21 cellular contexts compared by ENCODE assay signal in genomic region chr11:47667555-47667954, GRCh38. TPM values are rescaled to one million over a fixed set of nuclear protein-coding genes. Genes with fewer than 3 reads are reported as not detected.
"Had no signal": no experiment of that assay in that cellular context is flagged by ENCODE, and none has a peak within 500 bp of the region (broad histone marks: within the 10 kb centered on the region; RNA-seq: fewer than 3 reads in every experiment).

No MANE protein-coding gene starts in this region.

- DNase-seq: activated CD4-positive, alpha-beta T cell treated with anti-CD3 and anti-CD28 coated beads, Interleukin-2, amount 10 ng/mL, durations not matched to agents 7 days and 5 days; activated CD8-positive, alpha-beta T cell treated with anti-CD3 and anti-CD28 coated beads, Interleukin-2, amount 10 ng/mL, durations not matched to agents 7 days and 5 days; activated naive CD4-positive, alpha-beta T cell treated with Interleukin-2 at 50 U/mL for 16 hours; activated naive CD8-positive, alpha-beta T cell treated with anti-CD3 and anti-CD28 coated beads, Interleukin-2, amount 50 U/mL, for 24 hours; activated T-cell treated with anti-CD3 and anti-CD28 coated beads, Interleukin-2, amount 50 U/mL, for 24 hours; amniotic stem cell; body of pancreas; MM.1S; NCI-H1105; NCI-H1436; NCI-H2029 treated with DMSO at 0.1 percent for 48 hours; NCI-H524; PC-3; SHP77; SW 1271 had no signal

- H3K4me1 Mint-ChIP-seq: central memory CD8-positive, alpha-beta T cell had no signal

- H3K27ac Mint-ChIP-seq: activated CD4-positive, alpha-beta T cell treated with anti-CD3 and anti-CD28 coated beads, Interleukin-2, amount 10 ng/mL, durations not matched to agents 7 days and 5 days; activated CD8-positive, alpha-beta T cell treated with anti-CD3 and anti-CD28 coated beads, Interleukin-2, amount 10 ng/mL, durations not matched to agents 7 days and 5 days; activated naive CD4-positive, alpha-beta T cell treated with anti-CD3 and anti-CD28 coated beads, Interleukin-2, amount 50 U/mL, for 72 hours; activated naive CD8-positive, alpha-beta T cell treated with anti-CD3 and anti-CD28 coated beads, Interleukin-2, amount 50 U/mL, for 24 hours; activated T-cell treated with anti-CD3 and anti-CD28 coated beads, Interleukin-2, amount 50 U/mL, for 24 hours; activated T-helper 1 cell treated with anti-CD3 and anti-CD28 coated beads, Interleukin-12 subunit alpha, Interleukin-12 subunit beta, Interleukin-2, Interleukin-4 antibody, amounts not matched to agents 30 ng/mL and 10 ng/mL and 1 ng/mL, durations not matched to agents 14 hours and 24 hours and 36 hours had no signal

- H3K36me3 Mint-ChIP-seq: activated naive CD4-positive, alpha-beta T cell treated with anti-CD3 and anti-CD28 coated beads, Interleukin-2, amount 50 U/mL, for 72 hours had no signal

- ATAC-seq: activated CD4-positive, CD25-positive, alpha-beta regulatory T cell treated with anti-CD3 and anti-CD28 coated beads, Interleukin-2, amount 50 U/mL, for 24 hours; activated CD8-positive, alpha-beta T cell treated with anti-CD3 and anti-CD28 coated beads, Interleukin-2, amount 10 ng/mL, durations not matched to agents 7 days and 5 days; activated naive CD4-positive, alpha-beta T cell treated with anti-CD3 and anti-CD28 coated beads, Interleukin-2, amount 50 U/mL, for 72 hours; activated naive CD8-positive, alpha-beta T cell treated with anti-CD3 and anti-CD28 coated beads, Interleukin-2, amount 50 U/mL, for 24 hours; body of pancreas; PC-3; SK-N-SH treated with all-trans-retinoic acid at 6 μM for 48 hours had no signal

- H3K4me3 Mint-ChIP-seq: activated CD4-positive, alpha-beta T cell treated with anti-CD3 and anti-CD28 coated beads, Interleukin-2, amount 10 ng/mL, durations not matched to agents 7 days and 5 days; activated CD8-positive, alpha-beta T cell treated with anti-CD3 and anti-CD28 coated beads, Interleukin-2, amount 10 ng/mL, durations not matched to agents 7 days and 5 days; activated naive CD8-positive, alpha-beta T cell treated with anti-CD3 and anti-CD28 coated beads, Interleukin-2, amount 50 U/mL, for 24 hours; activated T-cell treated with anti-CD3 and anti-CD28 coated beads, Interleukin-2, amount 50 U/mL, for 24 hours; activated T-helper 1 cell treated with anti-CD3 and anti-CD28 coated beads, Interleukin-12 subunit alpha, Interleukin-12 subunit beta, Interleukin-2, Interleukin-4 antibody, amounts not matched to agents 30 ng/mL and 10 ng/mL and 1 ng/mL, durations not matched to agents 14 hours and 24 hours and 36 hours; central memory CD8-positive, alpha-beta T cell had no signal

- H3K27me3 Mint-ChIP-seq: activated CD4-positive, alpha-beta T cell treated with anti-CD3 and anti-CD28 coated beads, Interleukin-2, amount 10 ng/mL, durations not matched to agents 7 days and 5 days; activated naive CD8-positive, alpha-beta T cell treated with anti-CD3 and anti-CD28 coated beads, Interleukin-2, amount 50 U/mL, for 24 hours; activated T-cell treated with anti-CD3 and anti-CD28 coated beads, Interleukin-2, amount 50 U/mL, for 24 hours; central memory CD8-positive, alpha-beta T cell had no signal

- H3K9me3 Mint-ChIP-seq: activated CD4-positive, alpha-beta T cell treated with anti-CD3 and anti-CD28 coated beads, Interleukin-2, amount 10 ng/mL, durations not matched to agents 7 days and 5 days; activated naive CD4-positive, alpha-beta T cell treated with anti-CD3 and anti-CD28 coated beads, Interleukin-2, amount 50 U/mL, for 72 hours; activated naive CD8-positive, alpha-beta T cell treated with anti-CD3 and anti-CD28 coated beads, Interleukin-2, amount 50 U/mL, for 24 hours; activated T-cell treated with anti-CD3 and anti-CD28 coated beads, Interleukin-2, amount 50 U/mL, for 24 hours; activated T-helper 1 cell treated with anti-CD3 and anti-CD28 coated beads, Interleukin-12 subunit alpha, Interleukin-12 subunit beta, Interleukin-2, Interleukin-4 antibody, amounts not matched to agents 30 ng/mL and 10 ng/mL and 1 ng/mL, durations not matched to agents 14 hours and 24 hours and 36 hours; central memory CD8-positive, alpha-beta T cell had no signal

RNA-seq across cellular contexts. Expression of gene AGBL2, which starts 47.6 kb away (rescaled TPM):
- total RNA-seq: ascending aorta had no signal
